In genomic region chr22:23137905-23138520, GRCh38 we compare ENCODE assay signal across 1 cellular context.
TF ChIP-seq lines count a peak whose summit lies in the region.

No MANE protein-coding gene starts in this region.

TF ChIP-seq in HepG2, 621 proteins besides CTCF, POLR2A, EP300 and RAD21:
- TF ChIP-seq MED1 (CRISPR knock-in tag; IDR thresholded peaks at IDR 0.05) (no peak), POLR2AphosphoS5 (IDR thresholded peaks at IDR 0.05; ENCODE audit: low read depth, low read length) (no peak), KDM5B (CRISPR knock-in tag; IDR thresholded peaks at IDR 0.05; ENCODE audit: borderline replicate concordance) (no peak), ZNF549 (CRISPR knock-in tag; IDR thresholded peaks at IDR 0.05) (no peak), MNT (IDR thresholded peaks at IDR 0.05) (no peak), ZBTB3 (CRISPR knock-in tag; IDR thresholded peaks at IDR 0.05; ENCODE audit: borderline replicate concordance, low read depth) (no peak), ZBTB1 (CRISPR knock-in tag; IDR thresholded peaks at IDR 0.05; ENCODE audit: borderline replicate concordance) (no peak), ATF1 (CRISPR knock-in tag; IDR thresholded peaks at IDR 0.05) (no peak), ZMYM3 (CRISPR knock-in tag; IDR thresholded peaks at IDR 0.05) (no peak), ZNF446 (CRISPR knock-in tag; IDR thresholded peaks at IDR 0.05) (no peak), RFX3 (CRISPR knock-in tag; IDR thresholded peaks at IDR 0.05) (no peak), ZNF484 (CRISPR knock-in tag; IDR thresholded peaks at IDR 0.05; ENCODE audit: borderline replicate concordance, low read depth) (no peak), ZBTB42 (CRISPR knock-in tag; IDR thresholded peaks at IDR 0.05) (no peak), ZNF274 (CRISPR knock-in tag; IDR thresholded peaks at IDR 0.05) (no peak), WIZ (CRISPR knock-in tag; IDR thresholded peaks at IDR 0.05) (no peak), ZNF124 (CRISPR knock-in tag; IDR thresholded peaks at IDR 0.05) (no peak), ATF2 (CRISPR knock-in tag; IDR thresholded peaks at IDR 0.05) (no peak), BATF2 (CRISPR knock-in tag; IDR thresholded peaks at IDR 0.05) (no peak)
- TF ChIP-seq, protein P1, sequence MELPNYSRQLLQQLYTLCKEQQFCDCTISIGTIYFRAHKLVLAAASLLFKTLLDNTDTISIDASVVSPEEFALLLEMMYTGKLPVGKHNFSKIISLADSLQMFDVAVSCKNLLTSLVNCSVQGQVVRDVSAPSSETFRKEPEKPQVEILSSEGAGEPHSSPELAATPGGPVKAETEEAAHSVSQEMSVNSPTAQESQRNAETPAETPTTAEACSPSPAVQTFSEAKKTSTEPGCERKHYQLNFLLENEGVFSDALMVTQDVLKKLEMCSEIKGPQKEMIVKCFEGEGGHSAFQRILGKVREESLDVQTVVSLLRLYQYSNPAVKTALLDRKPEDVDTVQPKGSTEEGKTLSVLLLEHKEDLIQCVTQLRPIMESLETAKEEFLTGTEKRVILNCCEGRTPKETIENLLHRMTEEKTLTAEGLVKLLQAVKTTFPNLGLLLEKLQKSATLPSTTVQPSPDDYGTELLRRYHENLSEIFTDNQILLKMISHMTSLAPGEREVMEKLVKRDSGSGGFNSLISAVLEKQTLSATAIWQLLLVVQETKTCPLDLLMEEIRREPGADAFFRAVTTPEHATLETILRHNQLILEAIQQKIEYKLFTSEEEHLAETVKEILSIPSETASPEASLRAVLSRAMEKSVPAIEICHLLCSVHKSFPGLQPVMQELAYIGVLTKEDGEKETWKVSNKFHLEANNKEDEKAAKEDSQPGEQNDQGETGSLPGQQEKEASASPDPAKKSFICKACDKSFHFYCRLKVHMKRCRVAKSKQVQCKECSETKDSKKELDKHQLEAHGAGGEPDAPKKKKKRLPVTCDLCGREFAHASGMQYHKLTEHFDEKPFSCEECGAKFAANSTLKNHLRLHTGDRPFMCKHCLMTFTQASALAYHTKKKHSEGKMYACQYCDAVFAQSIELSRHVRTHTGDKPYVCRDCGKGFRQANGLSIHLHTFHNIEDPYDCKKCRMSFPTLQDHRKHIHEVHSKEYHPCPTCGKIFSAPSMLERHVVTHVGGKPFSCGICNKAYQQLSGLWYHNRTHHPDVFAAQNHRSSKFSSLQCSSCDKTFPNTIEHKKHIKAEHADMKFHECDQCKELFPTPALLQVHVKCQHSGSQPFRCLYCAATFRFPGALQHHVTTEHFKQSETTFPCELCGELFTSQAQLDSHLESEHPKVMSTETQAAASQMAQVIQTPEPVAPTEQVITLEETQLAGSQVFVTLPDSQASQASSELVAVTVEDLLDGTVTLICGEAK (IDR thresholded peaks at IDR 0.05) = no peak
- TF ChIP-seq, protein P1 (CRISPR knock-in tag; IDR thresholded peaks at IDR 0.05) = no peak
